36 cellular contexts compared by ENCODE assay signal in the genomic region with DNA sequence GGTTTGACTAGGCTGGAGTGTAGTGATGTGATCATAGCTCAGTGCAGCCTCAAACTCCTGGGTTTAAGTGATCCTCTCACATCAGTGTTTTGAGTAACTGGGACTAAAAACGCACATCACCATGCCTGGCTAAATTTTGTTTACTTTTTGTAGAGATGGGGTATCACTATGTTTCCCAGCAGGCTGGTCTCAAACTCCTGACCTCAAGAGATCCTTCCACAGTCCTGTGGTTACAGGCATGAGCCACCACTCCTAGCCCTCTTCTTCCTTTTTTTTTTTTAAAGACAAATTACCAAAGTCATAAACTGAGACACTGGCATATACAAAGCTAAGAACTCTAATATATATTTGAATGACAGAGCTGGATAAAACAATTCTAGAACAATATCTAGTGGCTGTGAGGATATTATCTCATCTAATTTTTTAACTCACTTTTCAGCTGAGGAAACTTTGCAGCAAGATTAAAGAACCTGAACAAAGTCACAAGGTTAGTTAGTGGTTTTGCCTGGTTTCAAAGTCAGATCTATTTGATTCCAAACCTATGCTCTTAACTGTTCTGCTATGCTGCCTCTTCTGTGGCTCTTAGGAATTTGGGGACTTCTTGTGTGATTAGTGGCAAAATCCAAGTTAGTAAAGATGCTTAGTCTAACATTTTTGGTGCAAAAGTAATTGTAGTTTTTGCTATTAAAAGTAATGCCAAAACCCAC.
"Had no signal": no experiment of that assay in that cellular context is flagged by ENCODE, and none has a peak within 500 bp of the region (broad histone marks: within the 10 kb centered on the region; RNA-seq: fewer than 3 reads in every experiment).

No MANE protein-coding gene starts in this region.

- H3K4me1 Mint-ChIP-seq: activated B cell treated with CpG ODN at 0.5 μM for 24 hours had no signal

- H3K27me3 Mint-ChIP-seq: activated B cell treated with CpG ODN at 0.5 μM for 24 hours had no signal

- H3K4me1 ChIP-seq: adrenal gland, body of pancreas, breast epithelium, SJCRH30 had no signal

- H3K4me3 Mint-ChIP-seq: activated B cell treated with CpG ODN at 0.5 μM for 24 hours; activated CD4-positive, alpha-beta memory T cell treated with anti-CD3 and anti-CD28 coated beads for 36 hours; activated naive CD4-positive, alpha-beta T cell treated with anti-CD3 and anti-CD28 coated beads for 36 hours; activated T-cell treated with anti-CD3 and anti-CD28 coated beads, Interleukin-2, amount 50 U/mL, for 4 hours; activated T-helper 1 cell treated with anti-CD3 and anti-CD28 coated beads, Interleukin-12 subunit alpha, Interleukin-12 subunit beta, Interleukin-2, Interleukin-4 antibody, amounts not matched to agents 30 ng/mL and 10 ng/mL and 1 ng/mL, durations not matched to agents 14 hours and 24 hours and 36 hours had no signal

- ATAC-seq: activated naive CD4-positive, alpha-beta T cell treated with anti-CD3 and anti-CD28 coated beads, Interleukin-2, amount 50 U/mL, for 72 hours; activated T-cell treated with anti-CD3 and anti-CD28 coated beads, Interleukin-2, amount 50 U/mL, for 4 hours; body of pancreas; Panc1 had no signal

- H3K27ac ChIP-seq: adrenal gland, body of pancreas, breast epithelium, coronary artery, SJCRH30, SK-N-MC, VCaP had no signal

- H3K27me3 ChIP-seq: adrenal gland, body of pancreas had no signal

- DNase-seq: activated B cell treated with CpG ODN at 0.5 μM for 24 hours; activated CD4-positive, alpha-beta memory T cell treated with anti-CD3 and anti-CD28 coated beads for 36 hours; activated CD4-positive, alpha-beta T cell treated with anti-CD3 and anti-CD28 coated beads for 4 hours; activated CD4-positive, alpha-beta T cell treated with anti-CD3 and anti-CD28 coated beads, Interleukin-2, amount 50 U/mL, for 1 hour; activated CD4-positive, CD25-positive, alpha-beta regulatory T cell treated with anti-CD3 and anti-CD28 coated beads, Interleukin-2, amount 50 U/mL, for 72 hours; activated CD8-positive, alpha-beta memory T cell treated with anti-CD3 and anti-CD28 coated beads, Interleukin-2, amount 50 U/mL, for 4 hours; activated gamma-delta T cell treated with Interleukin-2 at 50 U/mL for 16 hours; activated naive CD4-positive, alpha-beta T cell treated with anti-CD3 and anti-CD28 coated beads for 36 hours; activated T-cell treated with anti-CD3 and anti-CD28 coated beads for 4 hours; activated T-cell treated with anti-CD3 and anti-CD28 coated beads, Interleukin-2, amount 50 U/mL, for 4 hours; adrenal gland; body of pancreas; MG63; NCI-H1105; NCI-H1417 treated with DMSO at 0.1 percent for 48 hours; NCI-H1694; NCI-H1930; NCI-H2081 treated with DMSO at 0.1 percent for 48 hours; NCI-H226; NCI-H446 treated with DMSO at 0.1 percent for 48 hours; NCI-H524; NCI-H69; NCI-H82; SHP77; SJCRH30; SW 1271; T-helper 1 cell; T-helper 2 cell; T-helper 9 cell had no signal

- H3K36me3 ChIP-seq: adrenal gland, breast epithelium, MG63, SJCRH30 had no signal

- H3K4me3 ChIP-seq: adrenal gland, body of pancreas, breast epithelium, coronary artery, MG63, SJCRH30, SK-N-MC had no signal

- H3K9me3 Mint-ChIP-seq: activated B cell treated with CpG ODN at 0.5 μM for 24 hours; activated CD4-positive, alpha-beta memory T cell treated with anti-CD3 and anti-CD28 coated beads for 36 hours; activated naive CD4-positive, alpha-beta T cell treated with anti-CD3 and anti-CD28 coated beads for 36 hours; activated naive CD4-positive, alpha-beta T cell treated with anti-CD3 and anti-CD28 coated beads, Interleukin-2, amount 50 U/mL, for 72 hours; activated T-cell treated with anti-CD3 and anti-CD28 coated beads, Interleukin-2, amount 50 U/mL, for 4 hours; activated T-helper 1 cell treated with anti-CD3 and anti-CD28 coated beads, Interleukin-12 subunit alpha, Interleukin-12 subunit beta, Interleukin-2, Interleukin-4 antibody, amounts not matched to agents 30 ng/mL and 10 ng/mL and 1 ng/mL, durations not matched to agents 14 hours and 24 hours and 36 hours had no signal

- H3K36me3 Mint-ChIP-seq: activated CD4-positive, alpha-beta memory T cell treated with anti-CD3 and anti-CD28 coated beads for 36 hours had no signal

- H3K27ac Mint-ChIP-seq: activated B cell treated with CpG ODN at 0.5 μM for 24 hours; activated CD4-positive, alpha-beta memory T cell treated with anti-CD3 and anti-CD28 coated beads for 36 hours; activated naive CD4-positive, alpha-beta T cell treated with anti-CD3 and anti-CD28 coated beads for 36 hours; activated naive CD4-positive, alpha-beta T cell treated with anti-CD3 and anti-CD28 coated beads, Interleukin-2, amount 50 U/mL, for 72 hours; activated T-helper 1 cell treated with anti-CD3 and anti-CD28 coated beads, Interleukin-12 subunit alpha, Interleukin-12 subunit beta, Interleukin-2, Interleukin-4 antibody, amounts not matched to agents 30 ng/mL and 10 ng/mL and 1 ng/mL, durations not matched to agents 14 hours and 24 hours and 36 hours had no signal
